In genomic region chr2:17813742-17814458, GRCh38 we compare ENCODE assay signal across 8 cellular contexts. TPM values are rescaled to one million over a fixed set of nuclear protein-coding genes. Genes with fewer than 3 reads are reported as not detected.
DNase-seq lines count a peak whose midpoint lies in the region; ATAC-seq and TF ChIP-seq lines count a peak whose summit lies in the region.

No MANE protein-coding gene starts in this region.

- in situ Hi-C loops in GM13977 (cut with MboI; ENCODE audit: low pct_unique_long_range_greater_than_20kb, low sequenced_read_pairs, unreplicated experiment): no loop called here

- DNase-seq in GM13977 (ENCODE audit: low spot score): peak; percentile 71
- DNase-seq in MV-4-11 (lab: John Stamatoyannopoulos, UW): peak; percentile 86
- peak; percentile 82 for DNase-seq in glutamatergic neuron
- no peak for DNase-seq in NCI-H2227 treated with DMSO at 0.1 percent for 48 hours (lab: John Stamatoyannopoulos, UW)
- no peak for DNase-seq in activated T-cell treated with anti-CD3 and anti-CD28 coated beads for 4 hours
- no peak for DNase-seq in occipital lobe (lab: John Stamatoyannopoulos, UW)
- DNase-seq in activated naive CD4-positive, alpha-beta T cell treated with Interleukin-2 at 50 U/mL for 16 hours: no peak

- H3K4me3 Mint-ChIP-seq in glutamatergic neuron (ENCODE audit: unreplicated experiment): peak overlapping the region; percentile 70

- H3K9me3 Mint-ChIP-seq in glutamatergic neuron (ENCODE audit: unreplicated experiment): peaks cover 14% of the 10 kb centered on the region

- ATAC-seq in GM21825 (IDR thresholded peaks at IDR 0.05; ENCODE audit: unreplicated experiment): peak; percentile 90

- H3K27me3 Mint-ChIP-seq in glutamatergic neuron (ENCODE audit: unreplicated experiment): peaks cover 11% of the 10 kb centered on the region

- TF ChIP-seq CTCF in GM13977 (IDR thresholded peaks at IDR 0.05; ENCODE audit: extremely low read depth, insufficient read depth, missing control alignments): no peak
- no peak for TF ChIP-seq CTCF in glutamatergic neuron (IDR thresholded peaks at IDR 0.05; ENCODE audit: partially characterized antibody, unreplicated experiment)

- peak overlapping the region; percentile 99 for H3K27ac Mint-ChIP-seq in glutamatergic neuron (ENCODE audit: unreplicated experiment)

- H3K4me1 Mint-ChIP-seq in glutamatergic neuron (ENCODE audit: low read depth, unreplicated experiment): peaks cover 49% of the 10 kb centered on the region

- H3K36me3 Mint-ChIP-seq in glutamatergic neuron (ENCODE audit: unreplicated experiment): no peaks in the 10 kb centered on the region

RNA-seq across cellular contexts. Expression of gene MSGN1, which starts 2.4 kb away (rescaled TPM):
- total RNA-seq in glutamatergic neuron (ENCODE audit: unreplicated experiment) (not detected), occipital lobe (not detected)

RNA-seq across cellular contexts. Expression of gene GEN1, which starts 60.0 kb away (rescaled TPM):
- total RNA-seq in glutamatergic neuron (ENCODE audit: unreplicated experiment) (44.4 TPM), occipital lobe (11.7 TPM)

Comparison
In these comparisons a context has a peak if more than half of its experiments do, and no peak if none do; other contexts are left out.
1. DNase-seq: peak in GM13977 (single experiment), MV-4-11 (single experiment) and glutamatergic neuron (single experiment); none in NCI-H2227 treated with DMSO at 0.1 percent for 48 hours (single experiment), activated T-cell treated with anti-CD3 and anti-CD28 coated beads for 4 hours (single experiment), occipital lobe (single experiment) and activated naive CD4-positive, alpha-beta T cell treated with Interleukin-2 at 50 U/mL for 16 hours (single experiment).